ENCODE assay signal across 9 cellular contexts in the genomic region with DNA sequence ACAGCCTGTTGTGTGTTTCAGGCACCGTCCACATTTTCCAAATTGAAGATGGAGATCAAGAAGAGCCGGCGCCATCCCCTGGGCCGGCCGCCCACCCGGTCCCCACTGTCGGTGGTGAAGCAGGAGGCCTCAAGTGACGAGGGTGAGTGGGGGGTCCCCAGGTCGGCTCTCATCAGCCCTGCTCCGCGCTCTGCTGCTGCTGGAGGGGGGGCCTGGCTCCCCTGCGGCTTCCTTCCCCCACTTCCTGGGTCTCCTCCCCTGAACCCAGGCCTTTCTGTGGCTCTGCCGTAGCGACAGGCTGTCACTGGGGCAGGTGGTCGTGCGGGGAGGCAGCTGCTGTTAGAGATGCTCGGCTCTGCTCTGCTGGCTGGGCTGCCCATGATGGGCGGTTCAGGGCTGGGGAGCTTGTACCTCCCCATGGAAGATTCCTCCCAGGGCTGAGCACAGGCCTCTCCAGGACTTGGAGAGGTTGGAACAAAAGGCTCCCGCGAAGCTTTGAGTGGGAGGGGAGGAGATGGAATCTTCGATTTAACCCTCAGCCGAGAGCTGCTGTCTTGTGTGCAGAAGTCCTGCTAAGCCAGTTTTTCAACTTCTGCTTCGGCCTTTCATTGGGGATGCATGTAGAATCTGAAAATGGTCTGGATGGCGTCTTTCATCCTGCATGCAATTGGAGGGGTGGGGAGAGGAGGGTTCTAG.
A peak's percentile ranks its signal among the peaks of the same experiment; 100 is the strongest.
DNase-seq lines count a peak whose midpoint lies in the region; ATAC-seq, FAIRE-seq and TF ChIP-seq lines count a peak whose summit lies in the region.
"Had no signal": no experiment of that assay in that cellular context is flagged by ENCODE, and none has a peak within 500 bp of the region (broad histone marks: within the 10 kb centered on the region; RNA-seq: fewer than 3 reads in every experiment).

No MANE protein-coding gene starts in this region.

- no peaks in the 10 kb centered on the region for H3K9me3 ChIP-seq in astrocyte (ENCODE audit: insufficient read depth, low read depth, low read length)
- H3K9me3 ChIP-seq in trophoblast cell (ENCODE audit: insufficient read depth, low read depth, low read length): no peaks in the 10 kb centered on the region

- peaks cover 10% of the 10 kb centered on the region for H4K20me1 ChIP-seq in astrocyte (ENCODE audit: insufficient read depth, low read length)

- peak overlapping the region; percentile 90 for H4K8ac ChIP-seq in trophoblast cell (ENCODE audit: low read depth, low read length)

- H3K79me2 ChIP-seq in astrocyte (ENCODE audit: insufficient read depth, low read length) (no peaks in the 10 kb centered on the region), trophoblast cell (ENCODE audit: control insufficient read depth, insufficient read depth, low read length, poor library complexity) (peaks cover 18% of the 10 kb centered on the region)

- H2BK120ac ChIP-seq in trophoblast cell (ENCODE audit: insufficient read depth, low read length, poor library complexity): peak overlapping the region; percentile 96

- H3K36me3 Mint-ChIP-seq in IgD-negative memory B cell: peaks cover 9% of the 10 kb centered on the region
- peaks cover 12% of the 10 kb centered on the region for H3K36me3 Mint-ChIP-seq in astrocyte (ENCODE audit: low read depth, unreplicated experiment)

- H3K14ac ChIP-seq in trophoblast cell (ENCODE audit: low read length): peak overlapping the region; percentile 78

- peaks cover 29% of the 10 kb centered on the region for H3K79me1 ChIP-seq in trophoblast cell (ENCODE audit: low read length)

- H3K4me1 Mint-ChIP-seq in IgD-negative memory B cell (peaks cover 13 to 37% (median 24%) of the 10 kb centered on the region in 3 donors), astrocyte (ENCODE audit: low read depth, unreplicated experiment) (peaks cover 7% of the 10 kb centered on the region)

- no peak overlapping the region for H3K27ac ChIP-seq in astrocyte (ENCODE audit: low read depth, low read length)
- peak overlapping the region; percentile 95 for H3K27ac ChIP-seq in trophoblast cell (ENCODE audit: low read depth, low read length)

- H2BK5ac ChIP-seq in trophoblast cell (ENCODE audit: low read depth, low read length, poor library complexity): peak overlapping the region; percentile 91

- DNase-seq in GM06990 (ENCODE audit: extremely low read depth, insufficient read length) (peak; percentile 49), astrocyte (ENCODE audit: low read depth) (no peak), trophoblast cell (peak; percentile 89 to 98)
- DNase-seq: NCI-H69 had no signal

- H2AFZ ChIP-seq in astrocyte (ENCODE audit: low read depth, low read length) (no peak overlapping the region), trophoblast cell (ENCODE audit: insufficient read depth, low read length, poor library complexity) (peak overlapping the region; percentile 38)

- H3K4me1 ChIP-seq in astrocyte (ENCODE audit: insufficient read depth, low read length): peaks cover 20% of the 10 kb centered on the region
- H3K4me1 ChIP-seq in trophoblast cell (ENCODE audit: control insufficient read depth in 1 of 2, insufficient read depth in 2 of 2, low read length in 2 of 2): peaks cover 42 to 55% of the 10 kb centered on the region in 2 experiments

- H3K27ac Mint-ChIP-seq in IgD-negative memory B cell (peak overlapping the region; percentile 98 to 100 (median 99)), astrocyte (ENCODE audit: unreplicated experiment) (peak overlapping the region; percentile 75)

- peaks cover 28% of the 10 kb centered on the region for H3K36me3 ChIP-seq in GM06990 (ENCODE audit: control insufficient read depth, insufficient read depth, low read length)
- H3K36me3 ChIP-seq in astrocyte (ENCODE audit: insufficient read depth, low read length): no peaks in the 10 kb centered on the region
- H3K36me3 ChIP-seq in trophoblast cell (ENCODE audit: control insufficient read depth in 1 of 2, insufficient read depth in 2 of 2, low read length in 2 of 2): peaks cover 50 to 53% of the 10 kb centered on the region in 2 experiments

- ATAC-seq in HG03139 (IDR thresholded peaks at IDR 0.05; ENCODE audit: unreplicated experiment) (no peak), HG03469 (IDR thresholded peaks at IDR 0.05; ENCODE audit: unreplicated experiment) (no peak), HG02884 (IDR thresholded peaks at IDR 0.05; ENCODE audit: unreplicated experiment) (no peak)

- no peak for FAIRE-seq in astrocyte (lab: Jason Lieb, UNC)
- FAIRE-seq: colon had no signal

- H3K27me3 Mint-ChIP-seq in IgD-negative memory B cell (peaks cover 2% of the 10 kb centered on the region), astrocyte (ENCODE audit: low read depth, unreplicated experiment) (no peaks in the 10 kb centered on the region)

- H3K4me3 ChIP-seq in GM06990 (replicated peaks; ENCODE audit: low read depth, low read length): peak overlapping the region; percentile 73
- no peak overlapping the region for H3K4me3 ChIP-seq in astrocyte (ENCODE audit: insufficient read depth, low read depth, low read length)
- H3K4me3 ChIP-seq in trophoblast cell (ENCODE audit: low read depth, low read length): no peak overlapping the region

- peak overlapping the region; percentile 86 for H2BK12ac ChIP-seq in trophoblast cell (ENCODE audit: low read length)

- H3K9ac ChIP-seq in astrocyte (ENCODE audit: low read length) (no peak overlapping the region), trophoblast cell (ENCODE audit: low read length) (no peak overlapping the region)

- peak overlapping the region; percentile 89 for H3K18ac ChIP-seq in trophoblast cell (ENCODE audit: low read length)

- H3K4me3 Mint-ChIP-seq in IgD-negative memory B cell (peak overlapping the region; percentile 88 to 99 (median 94)), astrocyte (ENCODE audit: unreplicated experiment) (no peak overlapping the region)

- no peak for TF ChIP-seq CTCF in GM06990 (IDR thresholded peaks at IDR 0.05; ENCODE audit: insufficient read depth, low read length, poor library complexity, severe bottlenecking)
- TF ChIP-seq CTCF in astrocyte (IDR thresholded peaks at IDR 0.05; ENCODE audit: insufficient read depth, low read depth, low read length): no peak

- peak overlapping the region; percentile 99 for H4K91ac ChIP-seq in trophoblast cell (ENCODE audit: low read depth, low read length)

- H3K23ac ChIP-seq in trophoblast cell (ENCODE audit: low read length): no peak overlapping the region

- no peaks in the 10 kb centered on the region for H3K27me3 ChIP-seq in GM06990 (replicated peaks; ENCODE audit: control insufficient read depth, insufficient read depth, low read length)
- H3K27me3 ChIP-seq in astrocyte (ENCODE audit: insufficient read depth, low read length): no peaks in the 10 kb centered on the region
- no peaks in the 10 kb centered on the region for H3K27me3 ChIP-seq in trophoblast cell (ENCODE audit: insufficient read depth, low read length)

- no peaks in the 10 kb centered on the region for H3K9me3 Mint-ChIP-seq in IgD-negative memory B cell
- no peaks in the 10 kb centered on the region for H3K9me3 Mint-ChIP-seq in astrocyte (ENCODE audit: unreplicated experiment)

- H3K4me2 ChIP-seq in astrocyte (ENCODE audit: low read length) (no peak overlapping the region), trophoblast cell (ENCODE audit: low read length) (peak overlapping the region; percentile 38)

- H3K4ac ChIP-seq in trophoblast cell (ENCODE audit: low read depth, low read length): peak overlapping the region; percentile 87

- peak overlapping the region; percentile 89 for H4K12ac ChIP-seq in trophoblast cell (ENCODE audit: low read depth, low read length)

- WGBS in trophoblast cell (ENCODE audit: extremely low coverage, insufficient coverage, insufficient read length): no CpG with 5 or more reads among the region's 24 CpGs

- peak overlapping the region; percentile 88 for H2AK5ac ChIP-seq in trophoblast cell (ENCODE audit: low read length)
